Comparison of ENCODE assay signal across 8 cellular contexts in genomic region chr6:152982768-152983636, GRCh38. TPM values are rescaled to one million over a fixed set of nuclear protein-coding genes. Genes with fewer than 3 reads are reported as not detected.
DNase-seq lines count a peak whose midpoint lies in the region; ATAC-seq and TF ChIP-seq lines count a peak whose summit lies in the region.

Gene FBXO5, minus strand, starts transcription at chr6:152983041. Its CDS starts 82 bp downstream, at chr6:152982959.

- H3K36me3 Mint-ChIP-seq in activated naive CD4-positive, alpha-beta T cell treated with anti-CD3 and anti-CD28 coated beads, Interleukin-2, amount 50 U/mL, for 24 hours: no peaks in the 10 kb centered on the region

- peak within 1 kb of the TSS; percentile 88 for H3K4me3 ChIP-seq in GM06990 (replicated peaks; ENCODE audit: low read depth, low read length)

- peaks cover 46% of the 10 kb centered on the region for H3K4me1 Mint-ChIP-seq in activated naive CD4-positive, alpha-beta T cell treated with anti-CD3 and anti-CD28 coated beads, Interleukin-2, amount 50 U/mL, for 24 hours

- DNase-seq in GM06990 (ENCODE audit: extremely low read depth, insufficient read length) (peak; percentile 99), NCI-H1092 (lab: John Stamatoyannopoulos, UW) (peak; percentile 98), globus pallidus (ENCODE audit: low spot score) (peak; percentile 98), nucleus accumbens (lab: John Stamatoyannopoulos, UW) (peak; percentile 76 to 99 (median 95))

- TF ChIP-seq CTCF in GM06990 (IDR thresholded peaks at IDR 0.05; ENCODE audit: insufficient read depth, low read length, poor library complexity, severe bottlenecking): no peak

- H3K4me3 Mint-ChIP-seq in activated naive CD4-positive, alpha-beta T cell treated with anti-CD3 and anti-CD28 coated beads, Interleukin-2, amount 50 U/mL, for 24 hours: peak within 1 kb of the TSS; percentile 96

- H3K27me3 Mint-ChIP-seq in activated naive CD4-positive, alpha-beta T cell treated with anti-CD3 and anti-CD28 coated beads, Interleukin-2, amount 50 U/mL, for 24 hours: no peaks in the 10 kb centered on the region

- peak within 1 kb of the TSS; percentile 99 for H3K27ac Mint-ChIP-seq in activated naive CD4-positive, alpha-beta T cell treated with anti-CD3 and anti-CD28 coated beads, Interleukin-2, amount 50 U/mL, for 24 hours

- H3K36me3 ChIP-seq in GM06990 (ENCODE audit: control insufficient read depth, insufficient read depth, low read length): no peaks in the 10 kb centered on the region

- H3K27me3 ChIP-seq in GM06990 (replicated peaks; ENCODE audit: control insufficient read depth, insufficient read depth, low read length): no peaks in the 10 kb centered on the region

- peak within 1 kb of the TSS; percentile 89 for H3K27ac ChIP-seq in temporal lobe (ENCODE audit: low read depth, low read length)

- H3K9me3 Mint-ChIP-seq in activated naive CD4-positive, alpha-beta T cell treated with anti-CD3 and anti-CD28 coated beads, Interleukin-2, amount 50 U/mL, for 24 hours: no peaks in the 10 kb centered on the region

- ATAC-seq in HG02588 (IDR thresholded peaks at IDR 0.05; ENCODE audit: unreplicated experiment): peak; percentile 85
- peak; percentile 89 for ATAC-seq in SK-N-SH treated with all-trans-retinoic acid at 6 μM for 48 hours

TF ChIP-seq in SK-N-SH treated with all-trans-retinoic acid at 6 μM for 48 hours, 23 proteins besides CTCF, POLR2A, EP300 and RAD21:
- TF ChIP-seq ISL1 (CRISPR knock-in tag; IDR thresholded peaks at IDR 0.05) (no peak), CSDC2 (CRISPR knock-in tag; IDR thresholded peaks at IDR 0.05) (peak; percentile 72; the same call in 1 of the 2 replicates), ESRRG (CRISPR knock-in tag; IDR thresholded peaks at IDR 0.05) (no peak), PPARA (CRISPR knock-in tag; IDR thresholded peaks at IDR 0.05; ENCODE audit: borderline replicate concordance) (no peak), ZC3H10 (CRISPR knock-in tag; IDR thresholded peaks at IDR 0.05) (no peak), CREB5 (CRISPR knock-in tag; IDR thresholded peaks at IDR 0.05; ENCODE audit: low read depth) (no peak), ZFP3 (CRISPR knock-in tag; IDR thresholded peaks at IDR 0.05) (0 out of 2 replicates have a peak, but pooled peaks have one; percentile 10), GLIS3 (CRISPR knock-in tag; IDR thresholded peaks at IDR 0.05) (no peak), PATZ1 (CRISPR knock-in tag; IDR thresholded peaks at IDR 0.05; ENCODE audit: borderline replicate concordance) (no peak), CSRNP3 (CRISPR knock-in tag; IDR thresholded peaks at IDR 0.05) (no peak), ZFP30 (CRISPR knock-in tag; IDR thresholded peaks at IDR 0.05) (no peak), SNAI2 (CRISPR knock-in tag; IDR thresholded peaks at IDR 0.05) (no peak), ZNF565 (CRISPR knock-in tag; conservative IDR thresholded peaks at IDR 0.05; ENCODE audit: low read depth) (no peak), TOX (CRISPR knock-in tag; IDR thresholded peaks at IDR 0.05; ENCODE audit: borderline replicate concordance) (no peak), ZNF8 (CRISPR knock-in tag; IDR thresholded peaks at IDR 0.05) (no peak), TCF4 (CRISPR knock-in tag; IDR thresholded peaks at IDR 0.05; ENCODE audit: borderline replicate concordance) (no peak), OSR1 (CRISPR knock-in tag; IDR thresholded peaks at IDR 0.05) (no peak), TSHZ2 (CRISPR knock-in tag; IDR thresholded peaks at IDR 0.05) (0 out of 2 replicates have a peak, but pooled peaks have one; percentile 54), BACH2 (CRISPR knock-in tag; IDR thresholded peaks at IDR 0.05; ENCODE audit: borderline replicate concordance) (no peak)
TF ChIP-seq in SK-N-SH treated with all-trans-retinoic acid at 6 μM for 48 hours: peak in this region for 3.

RNA-seq across cellular contexts. Expression of gene FBXO5, which starts in this region (rescaled TPM):
- 6.6 TPM for total RNA-seq in temporal lobe

Comparison
In these comparisons a context has a peak if more than half of its experiments do, and no peak if none do; other contexts are left out.
1. Peak in every context shown above with its lines: DNase-seq, ATAC-seq, H3K4me3 ChIP-seq and H3K27ac ChIP-seq.